Comparison of ENCODE assay signal across 1 cellular context in the genomic region with DNA sequence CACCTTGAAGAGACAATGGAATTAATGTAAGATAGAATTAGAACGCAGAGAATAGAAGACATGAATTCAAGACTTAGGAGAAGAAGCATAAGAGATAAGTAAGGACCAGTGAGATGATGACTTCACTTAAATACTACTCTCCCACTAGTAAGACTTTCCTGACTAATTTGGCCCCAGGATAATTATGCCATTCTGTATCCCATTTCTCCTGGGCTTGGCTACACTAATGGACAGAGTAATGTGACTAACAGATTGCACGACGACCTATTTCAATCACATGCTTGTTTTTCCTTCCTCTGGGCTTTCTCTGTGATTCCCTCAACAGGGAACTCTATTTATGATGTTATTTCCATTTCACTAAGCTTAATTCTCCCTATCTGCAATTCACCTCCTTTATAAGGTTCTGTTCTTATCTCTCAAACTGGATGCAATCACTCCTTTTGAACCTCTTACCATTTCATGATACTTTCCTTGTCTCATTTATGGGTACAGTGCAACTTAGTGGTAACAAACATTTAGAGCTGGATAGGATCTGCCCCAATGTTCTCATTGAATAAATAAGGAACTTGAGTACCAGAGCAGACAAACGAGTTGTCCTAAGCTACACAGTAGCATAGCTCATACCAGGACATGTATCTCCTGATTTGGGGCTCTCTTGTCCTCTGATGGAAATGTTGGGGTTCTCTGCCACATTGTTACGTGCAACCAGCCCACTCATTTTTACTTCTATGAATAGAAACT.
TF ChIP-seq lines count a peak whose summit lies in the region.

No MANE protein-coding gene starts in this region.

TF ChIP-seq in IMR-90, 13 proteins besides CTCF, POLR2A, EP300 and RAD21 (continued from another document):
- TF ChIP-seq CHD1 (IDR thresholded peaks at IDR 0.05; ENCODE audit: low read depth, low read length) (no peak), RFX5 (IDR thresholded peaks at IDR 0.05; ENCODE audit: low read depth, low read length) (no peak), MAZ (IDR thresholded peaks at IDR 0.05; ENCODE audit: borderline replicate concordance, low read depth, low read length) (no peak), MAFK (IDR thresholded peaks at IDR 0.05; ENCODE audit: low read depth, low read length) (no peak), FOS (IDR thresholded peaks at IDR 0.05; ENCODE audit: low read depth, low read length) (no peak), SMC3 (IDR thresholded peaks at IDR 0.05; ENCODE audit: low read depth, low read length) (no peak)
- TF ChIP-seq, protein P1, sequence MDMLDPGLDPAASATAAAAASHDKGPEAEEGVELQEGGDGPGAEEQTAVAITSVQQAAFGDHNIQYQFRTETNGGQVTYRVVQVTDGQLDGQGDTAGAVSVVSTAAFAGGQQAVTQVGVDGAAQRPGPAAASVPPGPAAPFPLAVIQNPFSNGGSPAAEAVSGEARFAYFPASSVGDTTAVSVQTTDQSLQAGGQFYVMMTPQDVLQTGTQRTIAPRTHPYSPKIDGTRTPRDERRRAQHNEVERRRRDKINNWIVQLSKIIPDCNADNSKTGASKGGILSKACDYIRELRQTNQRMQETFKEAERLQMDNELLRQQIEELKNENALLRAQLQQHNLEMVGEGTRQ (IDR thresholded peaks at IDR 0.05; ENCODE audit: low read depth, low read length): no peak
- TF ChIP-seq, protein P2, sequence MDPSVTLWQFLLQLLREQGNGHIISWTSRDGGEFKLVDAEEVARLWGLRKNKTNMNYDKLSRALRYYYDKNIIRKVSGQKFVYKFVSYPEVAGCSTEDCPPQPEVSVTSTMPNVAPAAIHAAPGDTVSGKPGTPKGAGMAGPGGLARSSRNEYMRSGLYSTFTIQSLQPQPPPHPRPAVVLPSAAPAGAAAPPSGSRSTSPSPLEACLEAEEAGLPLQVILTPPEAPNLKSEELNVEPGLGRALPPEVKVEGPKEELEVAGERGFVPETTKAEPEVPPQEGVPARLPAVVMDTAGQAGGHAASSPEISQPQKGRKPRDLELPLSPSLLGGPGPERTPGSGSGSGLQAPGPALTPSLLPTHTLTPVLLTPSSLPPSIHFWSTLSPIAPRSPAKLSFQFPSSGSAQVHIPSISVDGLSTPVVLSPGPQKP (IDR thresholded peaks at IDR 0.05; ENCODE audit: borderline replicate concordance, low read depth, low read length): no peak
